8 cellular contexts compared by ENCODE assay signal in the genomic region with DNA sequence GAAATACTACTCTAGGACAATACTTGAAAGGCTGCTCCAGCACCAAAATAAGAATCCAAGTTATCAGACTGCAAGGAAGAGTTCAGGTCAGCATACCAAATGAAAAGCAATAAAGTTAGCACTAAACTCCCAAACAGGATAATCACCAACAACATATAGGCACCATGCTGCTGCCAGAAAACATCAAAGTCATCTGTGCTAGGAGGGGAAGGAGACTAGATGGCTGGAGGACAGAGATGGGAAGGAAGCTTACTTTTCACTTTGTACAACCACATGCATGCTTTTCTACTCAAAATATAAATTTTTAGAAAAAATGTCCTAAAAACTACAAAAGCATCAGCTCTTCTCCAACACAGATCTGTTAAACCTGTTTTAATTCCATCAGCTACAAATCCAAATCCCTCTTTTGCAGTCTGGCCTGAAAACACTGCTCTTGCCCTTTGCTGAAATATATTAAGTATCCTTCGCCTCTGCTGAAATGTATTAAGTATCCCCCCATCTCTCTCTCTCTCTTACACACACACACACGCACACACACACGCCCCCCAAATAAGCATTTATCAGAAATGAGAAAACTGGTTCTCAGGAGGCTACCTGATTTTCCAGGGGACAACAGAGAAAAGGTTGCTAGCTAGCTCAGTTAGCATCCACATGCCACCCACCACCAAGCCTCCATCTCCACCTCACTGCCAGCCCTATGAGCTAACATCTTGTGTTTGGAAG. TPM values are rescaled to one million over a fixed set of nuclear protein-coding genes. Genes with fewer than 3 reads are reported as not detected.
DNase-seq lines count a peak whose midpoint lies in the region; ATAC-seq, FAIRE-seq and TF ChIP-seq lines count a peak whose summit lies in the region.

No MANE protein-coding gene starts in this region.

- peaks cover 13% of the 10 kb centered on the region for H3K79me1 ChIP-seq in H1 (ENCODE audit: low read depth, low read length)

- peak overlapping the region; percentile 20; the same call in 1 of the 2 replicates for H4K8ac ChIP-seq in H1 (ENCODE audit: extremely low read depth, insufficient read depth, low read length)

- peak overlapping the region; percentile 24 for H4K5ac ChIP-seq in H1 (ENCODE audit: insufficient read length, low read depth, low read length)

- no peak overlapping the region for H2BK15ac ChIP-seq in H1 (ENCODE audit: low read length)

- H4K20me1 ChIP-seq in H1 (replicated peaks in 1 of 2; ENCODE audit: control insufficient read depth in 1 of 2, insufficient read depth in 2 of 2, low read length in 2 of 2) = peaks cover 28 to 29% of the 10 kb centered on the region in 2 experiments
- peaks cover 59% of the 10 kb centered on the region for H4K20me1 ChIP-seq in neural progenitor cell (ENCODE audit: low read depth)

- H3K9me3 ChIP-seq in H1 (ENCODE audit: insufficient read depth in 2 of 2, low read depth in 1 of 2, low read length in 1 of 2) (no peaks in the 10 kb centered on the region), neural progenitor cell (ENCODE audit: low read depth) (no peaks in the 10 kb centered on the region)

- peak overlapping the region; percentile 2 for H3K27ac Mint-ChIP-seq in neural progenitor cell

- WGBS in H1 (ENCODE audit: extremely low coverage in 1 of 2, insufficient coverage in 1 of 2, insufficient read length in 1 of 2, insufficient replicate concordance in 2 of 2, low coverage in 1 of 2, low lambda C conversion rate in 2 of 2, missing lambda C conversion rate in 1 of 2), 2 experiments = 33% methylated on average over 3 of the region's 3 CpGs; no CpG with 5 or more reads in 1 of the 2 experiments

- H3K18ac ChIP-seq in H1 (ENCODE audit: extremely low read depth, low read length) = no peak overlapping the region; the same call in 1 of the 2 replicates

- CTCF ChIA-PET in H1 (lab: Charles Lee; ENCODE audit: partially characterized antibody) = interaction anchor here (1.0 to 2.3 kb wide), 8 partner anchors 9 to 125 kb away, joined by 3 to 9 read pairs (median 4); a partner anchor contains a TSS

- H3K27ac ChIP-seq in C4-2B (peak overlapping the region; percentile 84; the same call in 1 of the 2 replicates), H1 (ENCODE audit: low read depth, low read length) (peak overlapping the region; percentile 35; the same call in 1 of the 2 replicates), neural progenitor cell (peak overlapping the region; percentile 97)

- peaks cover 34% of the 10 kb centered on the region for H3K4me1 Mint-ChIP-seq in neural progenitor cell

- H3K23ac ChIP-seq in H1 (ENCODE audit: insufficient read length) = no peak overlapping the region

- TF ChIP-seq POLR2A in NB4 (IDR thresholded peaks at IDR 0.05; ENCODE audit: extremely low read depth, insufficient read length) = no peak
- no peak for TF ChIP-seq POLR2A in H1 (IDR thresholded peaks at IDR 0.05; ENCODE audit: control extremely low read depth in 1 of 2, low read depth in 2 of 2, low read length in 2 of 2)

- no peaks in the 10 kb centered on the region for H3K9me3 Mint-ChIP-seq in neural progenitor cell

- H3K23me2 ChIP-seq in H1 (ENCODE audit: low read depth, low read length) = peaks cover 20% of the 10 kb centered on the region

- H3K36me3 ChIP-seq in H1 (ENCODE audit: control insufficient read depth in 2 of 4, insufficient read depth in 4 of 4, low read length in 3 of 4) (peaks cover 0 to 8% (median 0%) of the 10 kb centered on the region in 4 experiments; a peak in 4 of 8 replicates), neural progenitor cell (no peaks in the 10 kb centered on the region)

- H3K79me2 ChIP-seq in H1 (ENCODE audit: control insufficient read depth in 1 of 2, insufficient read depth in 2 of 2, low read length in 2 of 2) = peaks cover 37 to 58% of the 10 kb centered on the region in 2 experiments
- H3K79me2 ChIP-seq in neural progenitor cell (ENCODE audit: low read depth) = peaks cover 70% of the 10 kb centered on the region

- H3K4me3 ChIP-seq in NB4 (ENCODE audit: low read depth, low read length) = peak overlapping the region; percentile 89
- peak overlapping the region; percentile 68 to 100 (median 94) for H3K4me3 ChIP-seq in H1 (ENCODE audit: extremely low read depth in 1 of 4, insufficient read depth in 2 of 4, low read depth in 3 of 4, low read length in 4 of 4)
- peak overlapping the region; percentile 99 for H3K4me3 ChIP-seq in neural progenitor cell

- peak overlapping the region; percentile 87 for H3K4me3 Mint-ChIP-seq in neural progenitor cell

- ATAC-seq in GM21515 (IDR thresholded peaks at IDR 0.05; ENCODE audit: unreplicated experiment) = no peak

- H3K36me3 Mint-ChIP-seq in neural progenitor cell = peaks cover 5% of the 10 kb centered on the region

- peak overlapping the region; percentile 60 for H3K56ac ChIP-seq in H1 (replicated peaks; ENCODE audit: insufficient read length, low read depth, low read length)

- no peak overlapping the region for H2AK5ac ChIP-seq in H1 (ENCODE audit: low read depth, low read length)

- H3F3A ChIP-seq in neural progenitor cell (ENCODE audit: low read depth) = peaks cover 27% of the 10 kb centered on the region

- H3K4me1 ChIP-seq in H1 (replicated peaks in 1 of 4; ENCODE audit: control insufficient read depth in 3 of 4, insufficient read depth in 4 of 4, low read length in 3 of 4) (peaks cover 6 to 14% (median 11%) of the 10 kb centered on the region in 4 experiments), neural progenitor cell (peaks cover 21% of the 10 kb centered on the region)

- H3K27me3 Mint-ChIP-seq in neural progenitor cell (ENCODE audit: insufficient read depth, low read depth) = peaks cover 7% of the 10 kb centered on the region

- H2BK12ac ChIP-seq in H1 (ENCODE audit: low read depth, low read length) = no peak overlapping the region

- TF ChIP-seq EP300 in H1 (IDR thresholded peaks at IDR 0.05; ENCODE audit: borderline replicate concordance in 1 of 2, low read depth in 2 of 2, low read length in 2 of 2) = no peak

- H3K27me3 ChIP-seq in H1 (replicated peaks in 1 of 4; ENCODE audit: control insufficient read depth in 3 of 4, extremely low read depth in 1 of 4, insufficient read depth in 3 of 4, low read length in 3 of 4) = no peaks in the 10 kb centered on the region
- H3K27me3 ChIP-seq in neural progenitor cell = no peaks in the 10 kb centered on the region

- no peak overlapping the region for H3K4ac ChIP-seq in H1 (replicated peaks; ENCODE audit: insufficient read length, low read depth, low read length)

- H3K14ac ChIP-seq in H1 (ENCODE audit: insufficient read length) = no peak overlapping the region

- no peak overlapping the region for H2AFZ ChIP-seq in H1 (ENCODE audit: low read length)
- no peak overlapping the region for H2AFZ ChIP-seq in neural progenitor cell (replicated peaks)

- H3K4me2 ChIP-seq in H1 (ENCODE audit: insufficient read depth in 1 of 2, low read depth in 2 of 2, low read length in 2 of 2) (peak overlapping the region; percentile 94 to 95), neural progenitor cell (peak overlapping the region; percentile 98)

- POLR2A ChIA-PET in H1 (lab: Charles Lee; ENCODE audit: partially characterized antibody) = interaction anchor here (0.6 to 7.9 kb wide), 17 partner anchors 9 to 470 kb away, joined by 3 to 73 read pairs (median 4); a partner anchor contains a TSS

- no peak for TF ChIP-seq RAD21 in H1 (IDR thresholded peaks at IDR 0.05 in 1 of 2, conservative IDR thresholded peaks at IDR 0.05 in 1 of 2; ENCODE audit: low read depth in 2 of 2, low read length in 2 of 2)

- no peak overlapping the region for H2BK20ac ChIP-seq in H1 (ENCODE audit: low read length)

- no peak overlapping the region; the same call in 1 of the 2 replicates for H2BK5ac ChIP-seq in H1 (ENCODE audit: low read depth, low read length)

- H2BK120ac ChIP-seq in H1 (replicated peaks; ENCODE audit: low read depth, low read length) = no peak overlapping the region

- FAIRE-seq in H1 (lab: Jason Lieb, UNC) = no peak

- TF ChIP-seq CTCF in C4-2B (conservative IDR thresholded peaks at IDR 0.05) (no peak), NB4 (IDR thresholded peaks at IDR 0.05; ENCODE audit: low read depth, low read length) (no peak), H1 (IDR thresholded peaks at IDR 0.05; ENCODE audit: control extremely low read depth in 1 of 3, insufficient read depth in 1 of 3, low read depth in 1 of 3, low read length in 3 of 3) (no peak), neural progenitor cell (IDR thresholded peaks at IDR 0.05) (no peak)

- DNase-seq in NB4 (ENCODE audit: low read depth) = no peak
- DNase-seq in H1 (ENCODE audit: low read depth in 1 of 2, low spot score in 2 of 2) = no peak
- no peak for DNase-seq in neural progenitor cell (ENCODE audit: low spot score)
- no peak for DNase-seq in DMS 273 (lab: John Stamatoyannopoulos, UW; ENCODE audit: unreplicated experiment)
- DNase-seq in NCI-H1417 treated with DMSO at 0.1 percent for 48 hours (lab: John Stamatoyannopoulos, UW) = no peak
- no peak for DNase-seq in iPS-NIHi7 (ENCODE audit: extremely low spot score)

- H3K9ac ChIP-seq in H1 (replicated peaks in 1 of 4; ENCODE audit: extremely low read depth in 1 of 4, low read depth in 3 of 4, low read length in 3 of 4) (peak overlapping the region; percentile 47 to 93 (median 74)), neural progenitor cell (peak overlapping the region; percentile 78)

- H4K91ac ChIP-seq in H1 (replicated peaks; ENCODE audit: insufficient read length, low read length) = peak overlapping the region; percentile 29

RNA-seq across cellular contexts. Expression of a gene that starts 1.5 kb away (rescaled TPM):
- 39.1 and 41.5 TPM in 2 replicates for total RNA-seq in H1 (2021; fragmentation: NEBNext Ultra II Directional; extraction: Animal tissue kit (Norgen Biotek cat#: 25700))
- 8.4 and 9.6 TPM in 2 replicates for polyA plus RNA-seq in H1 (2011; rRNA removed)
- polyA plus RNA-seq in H1 (2011; cell fraction: cytosol; rRNA removed) = 5.7 TPM
- 14.4 TPM for polyA plus RNA-seq in H1 (2011; cell fraction: nucleus; rRNA removed)
- polyA plus RNA-seq in H1 (2012, experiment 1 of 2) = 14.1 to 17.3 TPM (median 15.9 TPM) in 4 replicates
- 5.4 TPM for polyA plus RNA-seq in H1 (2012, experiment 2 of 2)
- polyA plus RNA-seq in H1 (2013, experiment 1 of 2) = 16.3 TPM
- polyA plus RNA-seq in H1 (2013, experiment 2 of 2) = 15.3 TPM
- 15.4 and 21.1 TPM in 2 replicates for polyA minus RNA-seq in H1 (2011; rRNA and poly(A)+ RNA removed)
- 28.8 TPM for polyA minus RNA-seq in H1 (2011; cell fraction: cytosol; rRNA and poly(A)+ RNA removed)
- polyA minus RNA-seq in H1 (2011; cell fraction: nucleus; rRNA and poly(A)+ RNA removed) = 11.3 TPM
- 14.8 and 16.8 TPM in 2 replicates for total RNA-seq in neural progenitor cell (ENCODE audit: low replicate concordance)

RNA-seq across cellular contexts. Expression of a gene that starts 25.3 kb away (rescaled TPM):
- 61.1 and 62.8 TPM in 2 replicates for total RNA-seq in H1 (2021; fragmentation: NEBNext Ultra II Directional; extraction: Animal tissue kit (Norgen Biotek cat#: 25700))
- 45.6 and 80.8 TPM in 2 replicates for polyA plus RNA-seq in H1 (2011; rRNA removed)
- 43.8 TPM for polyA plus RNA-seq in H1 (2011; cell fraction: cytosol; rRNA removed)
- 447 TPM for polyA plus RNA-seq in H1 (2011; cell fraction: nucleus; rRNA removed)
- polyA plus RNA-seq in H1 (2012, experiment 1 of 2) = 46.8 to 78.5 TPM (median 62.4 TPM) in 4 replicates
- polyA plus RNA-seq in H1 (2012, experiment 2 of 2) = 37.6 TPM
- 32.7 TPM for polyA plus RNA-seq in H1 (2013, experiment 1 of 2)
- 29.6 TPM for polyA plus RNA-seq in H1 (2013, experiment 2 of 2)
- 38.0 and 44.4 TPM in 2 replicates for polyA minus RNA-seq in H1 (2011; rRNA and poly(A)+ RNA removed)
- 42.5 TPM for polyA minus RNA-seq in H1 (2011; cell fraction: cytosol; rRNA and poly(A)+ RNA removed)
- polyA minus RNA-seq in H1 (2011; cell fraction: nucleus; rRNA and poly(A)+ RNA removed) = 138 TPM
- total RNA-seq in neural progenitor cell (ENCODE audit: low replicate concordance) = 2.7 and 11.6 TPM in 2 replicates

RNA-seq across cellular contexts. Expression of a gene that starts 37.2 kb away (rescaled TPM):
- 28.6 and 33.7 TPM in 2 replicates for total RNA-seq in H1 (2021; fragmentation: NEBNext Ultra II Directional; extraction: Animal tissue kit (Norgen Biotek cat#: 25700))
- polyA plus RNA-seq in H1 (2011; rRNA removed) = 34.3 and 38.8 TPM in 2 replicates
- 22.6 TPM for polyA plus RNA-seq in H1 (2011; cell fraction: cytosol; rRNA removed)
- polyA plus RNA-seq in H1 (2011; cell fraction: nucleus; rRNA removed) = 101 TPM
- 31.4 to 36.7 TPM (median 34.1 TPM) in 4 replicates for polyA plus RNA-seq in H1 (2012, experiment 1 of 2)
- 31.5 TPM for polyA plus RNA-seq in H1 (2012, experiment 2 of 2)
- polyA plus RNA-seq in H1 (2013, experiment 1 of 2) = 29.7 TPM
- 24.9 TPM for polyA plus RNA-seq in H1 (2013, experiment 2 of 2)
- polyA minus RNA-seq in H1 (2011; rRNA and poly(A)+ RNA removed) = 18.6 and 26.3 TPM in 2 replicates
- 19.1 TPM for polyA minus RNA-seq in H1 (2011; cell fraction: cytosol; rRNA and poly(A)+ RNA removed)
- polyA minus RNA-seq in H1 (2011; cell fraction: nucleus; rRNA and poly(A)+ RNA removed) = 25.6 TPM
- 6.7 and 14.2 TPM in 2 replicates for total RNA-seq in neural progenitor cell (ENCODE audit: low replicate concordance)

RNA-seq across cellular contexts. Expression of a gene that starts 42.1 kb away (rescaled TPM):
- total RNA-seq in H1 (2021; fragmentation: NEBNext Ultra II Directional; extraction: Animal tissue kit (Norgen Biotek cat#: 25700)) = 238 and 244 TPM in 2 replicates
- polyA plus RNA-seq in H1 (2011; rRNA removed) = 318 and 337 TPM in 2 replicates
- 249 TPM for polyA plus RNA-seq in H1 (2011; cell fraction: cytosol; rRNA removed)
- polyA plus RNA-seq in H1 (2011; cell fraction: nucleus; rRNA removed) = 206 TPM
- 250 to 308 TPM (median 302 TPM) in 4 replicates for polyA plus RNA-seq in H1 (2012, experiment 1 of 2)
- polyA plus RNA-seq in H1 (2012, experiment 2 of 2) = 383 TPM
- polyA plus RNA-seq in H1 (2013, experiment 1 of 2) = 302 TPM
- 352 TPM for polyA plus RNA-seq in H1 (2013, experiment 2 of 2)
- 189 and 240 TPM in 2 replicates for polyA minus RNA-seq in H1 (2011; rRNA and poly(A)+ RNA removed)
- polyA minus RNA-seq in H1 (2011; cell fraction: cytosol; rRNA and poly(A)+ RNA removed) = 126 TPM
- 94.0 TPM for polyA minus RNA-seq in H1 (2011; cell fraction: nucleus; rRNA and poly(A)+ RNA removed)
- 73.2 and 131 TPM in 2 replicates for total RNA-seq in neural progenitor cell (ENCODE audit: low replicate concordance)

RNA-seq across cellular contexts. Expression of a gene that starts 46.5 kb away (rescaled TPM):
- 34.4 and 37.2 TPM in 2 replicates for total RNA-seq in H1 (2021; fragmentation: NEBNext Ultra II Directional; extraction: Animal tissue kit (Norgen Biotek cat#: 25700))
- polyA plus RNA-seq in H1 (2011; rRNA removed) = 50.2 and 54.0 TPM in 2 replicates
- polyA plus RNA-seq in H1 (2011; cell fraction: cytosol; rRNA removed) = 57.3 TPM
- polyA plus RNA-seq in H1 (2011; cell fraction: nucleus; rRNA removed) = 103 TPM
- polyA plus RNA-seq in H1 (2012, experiment 1 of 2) = 41.0 to 47.4 TPM (median 45.7 TPM) in 4 replicates
- polyA plus RNA-seq in H1 (2012, experiment 2 of 2) = 52.5 TPM
- polyA plus RNA-seq in H1 (2013, experiment 1 of 2) = 35.5 TPM
- 33.0 TPM for polyA plus RNA-seq in H1 (2013, experiment 2 of 2)
- polyA minus RNA-seq in H1 (2011; rRNA and poly(A)+ RNA removed) = 69.0 and 69.5 TPM in 2 replicates
- 24.7 TPM for polyA minus RNA-seq in H1 (2011; cell fraction: cytosol; rRNA and poly(A)+ RNA removed)
- 36.2 TPM for polyA minus RNA-seq in H1 (2011; cell fraction: nucleus; rRNA and poly(A)+ RNA removed)
- total RNA-seq in neural progenitor cell (ENCODE audit: low replicate concordance) = 33.8 and 39.7 TPM in 2 replicates

Comparison
In these comparisons a context has a peak if more than half of its experiments do, and no peak if none do; other contexts are left out.
1. H3K27ac ChIP-seq: peak in every context shown above with its lines; median percentile 97 in neural progenitor cell; 84 in C4-2B; 35 in H1.